In genomic region chr11:27722117-27722844, GRCh38 we compare ENCODE assay signal across 8 cellular contexts. TPM values are rescaled to one million over a fixed set of nuclear protein-coding genes. Genes with fewer than 3 reads are reported as not detected.
DNase-seq lines count a peak whose midpoint lies in the region; ATAC-seq and TF ChIP-seq lines count a peak whose summit lies in the region.

No MANE protein-coding gene starts in this region.

- ATAC-seq in HG02885 (IDR thresholded peaks at IDR 0.05; ENCODE audit: poor library complexity, unreplicated experiment) (peak; percentile 54), GM21619 (IDR thresholded peaks at IDR 0.05; ENCODE audit: unreplicated experiment) (no peak)
- no peak for ATAC-seq in naive thymus-derived CD8-positive, alpha-beta T cell

- H3K27me3 Mint-ChIP-seq in MCF 10A (ENCODE audit: insufficient read depth, unreplicated experiment) (peaks cover 42% of the 10 kb centered on the region), mesothelial cell of epicardium (ENCODE audit: low read depth) (peaks cover 94% of the 10 kb centered on the region)
- peaks cover 55 to 85% (median 61%) of the 10 kb centered on the region in 5 donors for H3K27me3 Mint-ChIP-seq in naive thymus-derived CD8-positive, alpha-beta T cell

- intact Hi-C loops in MCF 10A (cut with micrococcal nuclease) = no loop called here

- peaks cover 11% of the 10 kb centered on the region for H3K4me1 Mint-ChIP-seq in MCF 10A (ENCODE audit: insufficient read depth, unreplicated experiment)
- H3K4me1 Mint-ChIP-seq in mesothelial cell of epicardium = peaks cover 29% of the 10 kb centered on the region
- peaks cover 0 to 30% (median 8%) of the 10 kb centered on the region in 4 donors for H3K4me1 Mint-ChIP-seq in naive thymus-derived CD8-positive, alpha-beta T cell

- TF ChIP-seq CTCF in MCF 10A (IDR thresholded peaks at IDR 0.05; ENCODE audit: unreplicated experiment) (no peak), mesothelial cell of epicardium (IDR thresholded peaks at IDR 0.05; ENCODE audit: unreplicated experiment) (no peak)

- peak; percentile 55 for DNase-seq in G401 (ENCODE audit: low spot score)
- no peak for DNase-seq in MCF 10A (ENCODE audit: unreplicated experiment)
- no peak for DNase-seq in mesothelial cell of epicardium (ENCODE audit: low spot score in 2 of 2, unreplicated experiment in 2 of 2)
- no peak for DNase-seq in hippocampal formation (lab: John Stamatoyannopoulos, UW)
- DNase-seq in naive thymus-derived CD8-positive, alpha-beta T cell = no peak
- no peak for DNase-seq in NCI-H2196 treated with DMSO at 0.1 percent for 48 hours (lab: John Stamatoyannopoulos, UW; ENCODE audit: unreplicated experiment)

- CTCF ChIA-PET in MCF 10A (lab: Yijun Ruan, JAX) = interaction anchor here (0.6 kb wide), 1 partner anchor 24 kb away, joined by 3 read pairs; no protein-coding TSS in a partner anchor

- H3K9me3 Mint-ChIP-seq in MCF 10A (ENCODE audit: unreplicated experiment) (no peaks in the 10 kb centered on the region), mesothelial cell of epicardium (no peaks in the 10 kb centered on the region)
- peaks cover 0 to 33% (median 22%) of the 10 kb centered on the region in 9 donors for H3K9me3 Mint-ChIP-seq in naive thymus-derived CD8-positive, alpha-beta T cell

- POLR2A ChIA-PET in MCF 10A (lab: Yijun Ruan, JAX) = interaction anchor here (0.7 kb wide), 2 partner anchors 16 to 1641 kb away, joined by 3 to 4 read pairs; no protein-coding TSS in a partner anchor
- POLR2A ChIA-PET in naive thymus-derived CD8-positive, alpha-beta T cell (lab: Charles Lee) = no interaction called here

- H3K36me3 Mint-ChIP-seq in MCF 10A (ENCODE audit: insufficient read depth, unreplicated experiment) (no peaks in the 10 kb centered on the region), mesothelial cell of epicardium (no peaks in the 10 kb centered on the region)
- H3K36me3 Mint-ChIP-seq in naive thymus-derived CD8-positive, alpha-beta T cell = peaks cover 2 to 25% (median 16%) of the 10 kb centered on the region in 3 donors

- in situ Hi-C loops in G401 (cut with HindIII; ENCODE audit: low sequenced_read_pairs) = loop anchor here (25.0 kb wide), 1 partner anchor 365 kb away; no protein-coding TSS in a partner anchor

- no TSS peak for BruUV-seq in MCF 10A (replicated peaks; lab: Mats Ljungman, UMichigan)

- H3K4me3 Mint-ChIP-seq in MCF 10A (ENCODE audit: unreplicated experiment) (peak overlapping the region; percentile 73), mesothelial cell of epicardium (peak overlapping the region; percentile 78)
- H3K4me3 Mint-ChIP-seq in naive thymus-derived CD8-positive, alpha-beta T cell = peak overlapping the region in 4 of 10 donors; percentile 34 to 51 (median 40)

- H3K27ac Mint-ChIP-seq in MCF 10A (ENCODE audit: low read depth, unreplicated experiment) (no peak overlapping the region), mesothelial cell of epicardium (no peak overlapping the region)
- H3K27ac Mint-ChIP-seq in naive thymus-derived CD8-positive, alpha-beta T cell = no peak overlapping the region

RNA-seq across cellular contexts. Expression of gene BDNF, which starts 22.0 kb away (rescaled TPM):
- 20.2 and 29.8 TPM in 2 replicates for total RNA-seq in G401 (2014; rRNA removed; shearing (Covaris generic))
- total RNA-seq in MCF 10A (2022) (2.8 and 6.3 TPM in 2 replicates), mesothelial cell of epicardium (7.1 to 8.5 TPM (median 7.9 TPM) in 3 replicates)
- total RNA-seq in naive thymus-derived CD8-positive, alpha-beta T cell = not detected
- under 1 TPM in 2 of 3 donors, not detected in 1; 0.04 to 0.06 TPM for polyA plus RNA-seq in naive thymus-derived CD8-positive, alpha-beta T cell
